19 cellular contexts compared by ENCODE assay signal in the genomic region with DNA sequence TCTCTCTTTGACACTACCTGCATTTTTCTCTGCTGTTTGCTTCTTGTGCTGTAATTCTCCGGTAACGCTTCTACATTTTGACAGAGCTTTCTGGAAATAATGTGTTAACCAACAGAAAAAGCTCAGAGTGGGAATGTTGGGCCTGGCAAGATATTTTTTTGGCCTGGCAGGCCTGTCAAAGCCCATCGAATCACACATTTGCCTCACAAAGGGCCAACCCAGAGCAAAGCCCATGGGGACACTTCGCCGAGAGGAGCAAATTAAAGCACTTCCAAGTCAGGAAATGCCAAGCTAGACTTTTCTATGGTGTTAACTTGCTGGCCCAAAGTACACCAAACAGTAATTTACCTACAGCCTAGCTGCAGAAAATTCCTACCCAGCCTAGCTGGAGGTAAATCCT.
"Had no signal": no experiment of that assay in that cellular context is flagged by ENCODE, and none has a peak within 500 bp of the region (broad histone marks: within the 10 kb centered on the region; RNA-seq: fewer than 3 reads in every experiment).

No MANE protein-coding gene starts in this region.

- H3K4me3 ChIP-seq: adrenal gland, left lung, mucosa of descending colon, transverse colon, vagina had no signal

- H3K4me3 Mint-ChIP-seq: activated CD4-positive, alpha-beta memory T cell treated with anti-CD3 and anti-CD28 coated beads for 36 hours; activated CD4-positive, alpha-beta T cell treated with anti-CD3 and anti-CD28 coated beads for 36 hours; activated T-helper 1 cell treated with anti-CD3 and anti-CD28 coated beads, Interleukin-12 subunit alpha, Interleukin-12 subunit beta, Interleukin-2, Interleukin-4 antibody, amounts not matched to agents 30 ng/mL and 10 ng/mL and 1 ng/mL, durations not matched to agents 14 hours and 24 hours and 36 hours; naive thymus-derived CD4-positive, alpha-beta T cell; T-helper 17 cell had no signal

- H3K9me3 ChIP-seq: adrenal gland, mucosa of descending colon, neutrophil, transverse colon, vagina had no signal

- H3K4me1 Mint-ChIP-seq: activated CD4-positive, alpha-beta T cell treated with anti-CD3 and anti-CD28 coated beads for 36 hours; naive thymus-derived CD4-positive, alpha-beta T cell; T-helper 17 cell had no signal

- ATAC-seq: activated CD4-positive, alpha-beta T cell treated with anti-CD3 and anti-CD28 coated beads for 36 hours; activated naive CD4-positive, alpha-beta T cell treated with anti-CD3 and anti-CD28 coated beads, Interleukin-2, amount 50 U/mL, for 72 hours; left lung; mucosa of descending colon; naive thymus-derived CD4-positive, alpha-beta T cell; stimulated activated naive CD8-positive, alpha-beta T cell treated with anti-CD3 and anti-CD28 coated beads, Interleukin-15, Interleukin-2, amounts not matched to agents 100 U/mL and 50 U/mL, for 24 hours; T-helper 17 cell had no signal

- H3K27ac Mint-ChIP-seq: activated CD4-positive, alpha-beta memory T cell treated with anti-CD3 and anti-CD28 coated beads for 36 hours; activated CD4-positive, alpha-beta T cell treated with anti-CD3 and anti-CD28 coated beads for 36 hours; activated naive CD4-positive, alpha-beta T cell treated with anti-CD3 and anti-CD28 coated beads, Interleukin-2, amount 50 U/mL, for 72 hours; activated T-helper 1 cell treated with anti-CD3 and anti-CD28 coated beads, Interleukin-12 subunit alpha, Interleukin-12 subunit beta, Interleukin-2, Interleukin-4 antibody, amounts not matched to agents 30 ng/mL and 10 ng/mL and 1 ng/mL, durations not matched to agents 14 hours and 24 hours and 36 hours; naive thymus-derived CD4-positive, alpha-beta T cell; T-helper 17 cell had no signal

- DNase-seq: activated CD4-positive, alpha-beta memory T cell treated with anti-CD3 and anti-CD28 coated beads for 36 hours; activated CD4-positive, alpha-beta T cell treated with anti-CD3 and anti-CD28 coated beads for 36 hours; activated gamma-delta T cell treated with Interleukin-2 at 50 U/mL for 16 hours; activated T-cell treated with anti-CD3 and anti-CD28 coated beads for 4 hours; adrenal gland; dermis blood vessel endothelial cell; effector memory CD4-positive, alpha-beta T cell; left lung; mammary epithelial cell; mucosa of descending colon; naive thymus-derived CD4-positive, alpha-beta T cell; stimulated activated CD4-positive, alpha-beta T cell treated with anti-CD3 and anti-CD28 coated beads, Interleukin-2, amount 100 ng/mL, for 24 hours; stimulated activated naive CD8-positive, alpha-beta T cell treated with anti-CD3 and anti-CD28 coated beads, Interleukin-15, Interleukin-2, amounts not matched to agents 100 U/mL and 50 U/mL, for 24 hours; T-helper 17 cell; transverse colon had no signal

- H3K27me3 ChIP-seq: adrenal gland, left lung, neutrophil, transverse colon, vagina had no signal

- H3K27ac ChIP-seq: adrenal gland, left lung, neutrophil, transverse colon, vagina had no signal

- H3K4me1 ChIP-seq: adrenal gland, left lung, transverse colon had no signal

- H3K36me3 ChIP-seq: adrenal gland, left lung, neutrophil, transverse colon, vagina had no signal

- H3K36me3 Mint-ChIP-seq: activated CD4-positive, alpha-beta memory T cell treated with anti-CD3 and anti-CD28 coated beads for 36 hours had no signal
